In genomic region chr5:178546675-178547033, GRCh38 we compare ENCODE assay signal across 20 cellular contexts. TPM values are rescaled to one million over a fixed set of nuclear protein-coding genes. Genes with fewer than 3 reads are reported as not detected.
DNase-seq lines count a peak whose midpoint lies in the region; ATAC-seq, FAIRE-seq and TF ChIP-seq lines count a peak whose summit lies in the region.
"Had no signal": no experiment of that assay in that cellular context is flagged by ENCODE, and none has a peak within 500 bp of the region (broad histone marks: within the 10 kb centered on the region; RNA-seq: fewer than 3 reads in every experiment).

No MANE protein-coding gene starts in this region.

- peak; percentile 78 for ATAC-seq in Right ventricle myocardium superior (ENCODE audit: poor library complexity)
- peak; percentile 38 for ATAC-seq in stimulated activated effector memory CD8-positive, alpha-beta T cell treated with anti-CD3 and anti-CD28 coated beads, Interleukin-12 subunit alpha, Interleukin-12 subunit beta, amount 100 ng/mL, for 72 hours
- no peak for ATAC-seq in HG02973 (IDR thresholded peaks at IDR 0.05; ENCODE audit: unreplicated experiment)
- ATAC-seq: CD8-positive, alpha-beta T cell; K562; PC-3 had no signal

- intact Hi-C loops in Right ventricle myocardium superior (cut with DNase I) (loop anchor here (5.0 kb wide), 1 partner anchor 84 kb away; no protein-coding TSS in a partner anchor), kidney (cut with DNase I) (no loop called here)

- H3K4me3 ChIP-seq in NT2/D1 (ENCODE audit: insufficient read length, low read depth) (no peak overlapping the region), kidney (ENCODE audit: low read length in 2 of 2) (no peak overlapping the region), osteoblast (ENCODE audit: insufficient read depth, low read length) (no peak overlapping the region)
- H3K4me3 ChIP-seq: K562 had no signal

- H3K79me2 ChIP-seq in osteoblast (ENCODE audit: insufficient read depth, low read length) = no peaks in the 10 kb centered on the region

- H3K27me3 ChIP-seq in NT2/D1 (ENCODE audit: insufficient read depth, insufficient read length) (no peaks in the 10 kb centered on the region), osteoblast (ENCODE audit: insufficient read depth, low read length) (no peaks in the 10 kb centered on the region)

- H3K27ac ChIP-seq in kidney (ENCODE audit: low read depth in 2 of 2, low read length in 2 of 2) (no peak overlapping the region), osteoblast (ENCODE audit: low read depth, low read length) (no peak overlapping the region)

- DNase-seq in NT2/D1 (ENCODE audit: low read depth, low spot score) = no peak
- DNase-seq in Right ventricle myocardium superior = peak; percentile 79
- DNase-seq in kidney = peak; percentile 54
- DNase-seq in stimulated activated effector memory CD8-positive, alpha-beta T cell treated with anti-CD3 and anti-CD28 coated beads, Interleukin-12 subunit alpha, Interleukin-12 subunit beta, amount 100 ng/mL, for 72 hours (ENCODE audit: low spot score in 2 of 2) = no peak
- DNase-seq in NCI-H146 (lab: John Stamatoyannopoulos, UW) = no peak
- no peak for DNase-seq in middle frontal gyrus (ENCODE audit: extremely low spot score, low spot score)
- no peak for DNase-seq in osteoblast (ENCODE audit: insufficient read length, low spot score, missing footprints)
- DNase-seq: ACHN; CD8-positive, alpha-beta T cell; DND-41; GF-D8; NCI-H1694; NCI-H69; NK-92 treated with Interleukin-12 subunit alpha and Interleukin-12 subunit beta, amount 100 ng/mL, for 24 hours; PC-3 had no signal

- peaks cover 20% of the 10 kb centered on the region for H3K36me3 Mint-ChIP-seq in stimulated activated effector memory CD8-positive, alpha-beta T cell treated with anti-CD3 and anti-CD28 coated beads, Interleukin-12 subunit alpha, Interleukin-12 subunit beta, amount 100 ng/mL, for 72 hours
- H3K36me3 Mint-ChIP-seq: CD8-positive, alpha-beta T cell had no signal

- H3K4me1 ChIP-seq in NT2/D1 (ENCODE audit: insufficient read depth, insufficient read length) = peaks cover 6% of the 10 kb centered on the region
- H3K4me1 ChIP-seq in kidney (ENCODE audit: control insufficient read depth in 1 of 2, insufficient read depth in 1 of 2, low read depth in 1 of 2, low read length in 2 of 2) = peaks cover 0 to 6% of the 10 kb centered on the region in 2 donors
- no peaks in the 10 kb centered on the region for H3K4me1 ChIP-seq in osteoblast (ENCODE audit: insufficient read depth, low read length)

- no peaks in the 10 kb centered on the region for H3K9me3 Mint-ChIP-seq in stimulated activated effector memory CD8-positive, alpha-beta T cell treated with anti-CD3 and anti-CD28 coated beads, Interleukin-12 subunit alpha, Interleukin-12 subunit beta, amount 100 ng/mL, for 72 hours
- H3K9me3 Mint-ChIP-seq: CD8-positive, alpha-beta T cell had no signal

- H3K9ac ChIP-seq in NT2/D1 (ENCODE audit: insufficient read length, low read depth) = peak overlapping the region; percentile 44
- H3K9ac ChIP-seq in kidney (ENCODE audit: low read length in 2 of 2) = no peak overlapping the region

- H3K4me1 Mint-ChIP-seq in stimulated activated effector memory CD8-positive, alpha-beta T cell treated with anti-CD3 and anti-CD28 coated beads, Interleukin-12 subunit alpha, Interleukin-12 subunit beta, amount 100 ng/mL, for 72 hours = no peaks in the 10 kb centered on the region

- H4K20me1 ChIP-seq in osteoblast (ENCODE audit: insufficient read depth, low read length) = no peaks in the 10 kb centered on the region

- TF ChIP-seq CTCF in kidney (IDR thresholded peaks at IDR 0.05; ENCODE audit: borderline replicate concordance, extremely low read depth, insufficient read depth) (no peak), osteoblast (IDR thresholded peaks at IDR 0.05; ENCODE audit: extremely low read depth, low read depth, low read length) (no peak)

- no peak for FAIRE-seq in kidney (lab: Jason Lieb, UNC)
- FAIRE-seq: D721Med, H54, HTR-8/SVneo, K562 had no signal

- no peak overlapping the region for H3K4me2 ChIP-seq in osteoblast (ENCODE audit: insufficient read depth, low read length)

- no peaks in the 10 kb centered on the region for H3K9me3 ChIP-seq in NT2/D1 (ENCODE audit: insufficient read depth, low read length)
- H3K9me3 ChIP-seq in kidney (ENCODE audit: control insufficient read depth in 1 of 2, low read length in 2 of 2) = no peaks in the 10 kb centered on the region
- H3K9me3 ChIP-seq in osteoblast (ENCODE audit: low read depth, low read length) = no peaks in the 10 kb centered on the region

- H3K36me3 ChIP-seq in NT2/D1 (ENCODE audit: insufficient read depth, insufficient read length, low read length) (no peaks in the 10 kb centered on the region), kidney (ENCODE audit: control insufficient read depth in 1 of 2, insufficient read depth in 2 of 2, low read length in 2 of 2) (no peaks in the 10 kb centered on the region), osteoblast (ENCODE audit: insufficient read depth, low read length) (no peaks in the 10 kb centered on the region)

- no peak overlapping the region for H3K4me3 Mint-ChIP-seq in stimulated activated effector memory CD8-positive, alpha-beta T cell treated with anti-CD3 and anti-CD28 coated beads, Interleukin-12 subunit alpha, Interleukin-12 subunit beta, amount 100 ng/mL, for 72 hours
- H3K4me3 Mint-ChIP-seq: CD8-positive, alpha-beta T cell had no signal

- no peak overlapping the region for H2AFZ ChIP-seq in osteoblast (ENCODE audit: low read length)

- peak overlapping the region; percentile 48 for H3K27ac Mint-ChIP-seq in stimulated activated effector memory CD8-positive, alpha-beta T cell treated with anti-CD3 and anti-CD28 coated beads, Interleukin-12 subunit alpha, Interleukin-12 subunit beta, amount 100 ng/mL, for 72 hours
- H3K27ac Mint-ChIP-seq: CD8-positive, alpha-beta T cell had no signal

RNA-seq across cellular contexts. Expression of gene COL23A1, which starts 43.5 kb away (rescaled TPM):
- 18.8 TPM for total RNA-seq in Right ventricle myocardium superior
- 8.7 TPM for total RNA-seq in kidney
- 4.1 TPM for polyA plus RNA-seq in kidney (ENCODE audit: insufficient read depth, low read depth, low replicate concordance)
- total RNA-seq in osteoblast = under 0.01 TPM in 1 of 2 replicates, not detected in the other
- total RNA-seq: CD8-positive, alpha-beta T cell; PC-3 had no signal
- polyA plus RNA-seq: K562 had no signal

Comparison
In these comparisons a context has a peak if more than half of its experiments do, and no peak if none do; other contexts are left out.
1. DNase-seq: peak in Right ventricle myocardium superior (single experiment) and kidney (single experiment); none in NT2/D1 (single experiment), stimulated activated effector memory CD8-positive, alpha-beta T cell treated with anti-CD3 and anti-CD28 coated beads, Interleukin-12 subunit alpha, Interleukin-12 subunit beta, amount 100 ng/mL, for 72 hours (0 of 2), NCI-H146 (single experiment), middle frontal gyrus (single experiment) and osteoblast (single experiment).